Comparison of ENCODE assay signal across 11 cellular contexts in genomic region chr17:17151055-17151454, GRCh38. TPM values are rescaled to one million over a fixed set of nuclear protein-coding genes. Genes with fewer than 3 reads are reported as not detected.
DNase-seq lines count a peak whose midpoint lies in the region; ATAC-seq and TF ChIP-seq lines count a peak whose summit lies in the region.
"Had no signal": no experiment of that assay in that cellular context is flagged by ENCODE, and none has a peak within 500 bp of the region (broad histone marks: within the 10 kb centered on the region; RNA-seq: fewer than 3 reads in every experiment).

No MANE protein-coding gene starts in this region.

- H3K27me3 ChIP-seq in PC-3 (ENCODE audit: low read length) (no peaks in the 10 kb centered on the region), dorsolateral prefrontal cortex (no peaks in the 10 kb centered on the region), skeletal muscle satellite cell (ENCODE audit: control insufficient read depth, insufficient read depth, low read length) (no peaks in the 10 kb centered on the region)

- peak overlapping the region; percentile 97 for H3K27ac ChIP-seq in PC-3 (ENCODE audit: low read length)
- H3K27ac ChIP-seq in dorsolateral prefrontal cortex, result peak overlapping the region in 52 of 59 donors; percentile 2 to 85 (median 62)

- H3K36me3 Mint-ChIP-seq in activated CD4-positive, alpha-beta T cell treated with anti-CD3 and anti-CD28 coated beads for 36 hours (ENCODE audit: low read depth), result peaks cover 53% of the 10 kb centered on the region

- peaks cover 85% of the 10 kb centered on the region for H3K4me1 ChIP-seq in PC-3 (ENCODE audit: insufficient read depth, low read length)
- peaks cover 52% of the 10 kb centered on the region for H3K4me1 ChIP-seq in skeletal muscle satellite cell (ENCODE audit: control insufficient read depth, insufficient read depth, low read length)

- no peak for TF ChIP-seq CTCF in PC-3 (conservative IDR thresholded peaks at IDR 0.05; ENCODE audit: low read depth, low read length)
- no peak for TF ChIP-seq CTCF in dorsolateral prefrontal cortex (IDR thresholded peaks at IDR 0.05 in 54 of 56, conservative IDR thresholded peaks at IDR 0.05 in 2 of 56; ENCODE audit: low read depth in 1 of 56, partially characterized antibody in 56 of 56)
- TF ChIP-seq CTCF in GM10266 (IDR thresholded peaks at IDR 0.05; ENCODE audit: control insufficient read depth, insufficient read depth, low read depth, missing control alignments), result no peak

- H3K27me3 Mint-ChIP-seq in activated CD4-positive, alpha-beta T cell treated with anti-CD3 and anti-CD28 coated beads for 36 hours, result no peaks in the 10 kb centered on the region

- peaks cover 46% of the 10 kb centered on the region for H3K79me2 ChIP-seq in PC-3 (ENCODE audit: low read length)

- H4K20me1 ChIP-seq in PC-3 (ENCODE audit: low read length), result no peaks in the 10 kb centered on the region

- H3K4me2 ChIP-seq in PC-3 (ENCODE audit: low read length) (peak overlapping the region; percentile 65), skeletal muscle satellite cell (ENCODE audit: low read length) (peak overlapping the region; percentile 69)

- H2AFZ ChIP-seq in PC-3 (ENCODE audit: low read length), result no peak overlapping the region

- H3K36me3 ChIP-seq in PC-3 (ENCODE audit: low read depth, low read length), result peaks cover 85% of the 10 kb centered on the region
- peaks cover 87% of the 10 kb centered on the region for H3K36me3 ChIP-seq in skeletal muscle satellite cell (ENCODE audit: insufficient read depth, low read length)

- H3K9ac ChIP-seq in PC-3 (ENCODE audit: low read length) (peak overlapping the region; percentile 80), skeletal muscle satellite cell (ENCODE audit: low read depth, low read length) (peak overlapping the region; percentile 64)

- no peaks in the 10 kb centered on the region for H3K9me3 ChIP-seq in PC-3 (ENCODE audit: low read length)
- no peaks in the 10 kb centered on the region for H3K9me3 ChIP-seq in skeletal muscle satellite cell (replicated peaks; ENCODE audit: low read length)

- peak overlapping the region; percentile 75 for H3K27ac Mint-ChIP-seq in activated CD4-positive, alpha-beta T cell treated with anti-CD3 and anti-CD28 coated beads for 36 hours

- intact Hi-C loops in activated CD4-positive, alpha-beta T cell treated with anti-CD3 and anti-CD28 coated beads for 36 hours (cut with DNase I, micrococcal nuclease), result loop anchor here (2.0 to 5.0 kb wide), 5 partner anchors 28 to 86 kb away; partner anchors contain the start of genes PLD6 (in 2 of the 2) and FLCN (in 1 of the 2)
- intact Hi-C loops in PC-3 (cut with micrococcal nuclease), result loop anchor here (2.0 to 10.0 kb wide), 2 partner anchors 86 to 146 kb away; partner anchors contain the start of gene FLCN
- intact Hi-C loops in dorsolateral prefrontal cortex (cut with DNase I), result no loop called here

- no TSS peak for BruUV-seq in PC-3 (replicated peaks; lab: Mats Ljungman, UMichigan)

- H3K9me2 ChIP-seq in PC-3 (replicated peaks; ENCODE audit: low read length), result no peaks in the 10 kb centered on the region

- POLR2A ChIA-PET in activated CD4-positive, alpha-beta T cell treated with anti-CD3 and anti-CD28 coated beads for 36 hours (lab: Charles Lee), result no interaction called here
- POLR2A ChIA-PET in PC-3 (lab: Charles Lee; ENCODE audit: unreplicated experiment), result no interaction called here

- ATAC-seq in activated CD4-positive, alpha-beta T cell treated with anti-CD3 and anti-CD28 coated beads for 36 hours, result peak; percentile 71
- ATAC-seq in PC-3 (peak; percentile 52), HG02571 (IDR thresholded peaks at IDR 0.05; ENCODE audit: unreplicated experiment) (no peak)

- peaks cover 62% of the 10 kb centered on the region for H3K4me1 Mint-ChIP-seq in activated CD4-positive, alpha-beta T cell treated with anti-CD3 and anti-CD28 coated beads for 36 hours

- H3K4me3 Mint-ChIP-seq in activated CD4-positive, alpha-beta T cell treated with anti-CD3 and anti-CD28 coated beads for 36 hours, result no peak overlapping the region

- peak; percentile 62 for DNase-seq in activated CD4-positive, alpha-beta T cell treated with anti-CD3 and anti-CD28 coated beads for 36 hours
- no peak for DNase-seq in activated CD4-positive, alpha-beta T cell treated with anti-CD3 and anti-CD28 coated beads for 1 hour
- peak; percentile 97 for DNase-seq in PC-3
- DNase-seq in dorsolateral prefrontal cortex, result no peak
- no peak for DNase-seq in SKM-1 treated with dmso at 0.1 percent for 144 hours (lab: John Stamatoyannopoulos, UW; ENCODE audit: unreplicated experiment)
- DNase-seq in GM10266 (ENCODE audit: extremely low spot score), result no peak
- DNase-seq: 8988T, erythroblast, occipital lobe had no signal

- H3K4me3 ChIP-seq in PC-3 (ENCODE audit: low read length) (no peak overlapping the region; the same call in 1 of the 2 replicates), dorsolateral prefrontal cortex (no peak overlapping the region), skeletal muscle satellite cell (ENCODE audit: low read length) (peak overlapping the region; percentile 20)

- peaks cover 35% of the 10 kb centered on the region for H3F3A ChIP-seq in PC-3 (ENCODE audit: low read length, unreplicated experiment)

- no peaks in the 10 kb centered on the region for H3K9me3 Mint-ChIP-seq in activated CD4-positive, alpha-beta T cell treated with anti-CD3 and anti-CD28 coated beads for 36 hours (ENCODE audit: low read depth)

- CTCF ChIA-PET in activated CD4-positive, alpha-beta T cell treated with anti-CD3 and anti-CD28 coated beads for 36 hours (lab: Charles Lee), result interaction anchor here (0.6 kb wide), 1 partner anchor 20 kb away, joined by 3 read pairs; no protein-coding TSS in a partner anchor
- CTCF ChIA-PET in PC-3 (lab: Charles Lee), result no interaction called here

RNA-seq across cellular contexts. Expression of gene PLD6, which starts 55.1 kb away (rescaled TPM):
- 1 to 10 TPM; 8.3 to 9.9 TPM for total RNA-seq in activated CD4-positive, alpha-beta T cell treated with anti-CD3 and anti-CD28 coated beads for 36 hours
- total RNA-seq in PC-3 (2014; rRNA removed), result 11.6 and 18.0 TPM in 2 replicates
- total RNA-seq in dorsolateral prefrontal cortex, result 10 to 100 TPM in 57 of 120 experiments, 1 to 10 TPM in 63; 5.7 to 19.4 (median 9.9) TPM
- total RNA-seq in skeletal muscle satellite cell (2012; rRNA removed), result 2.4 and 3.0 TPM in 2 replicates

Comparison
In these comparisons a context has a peak if more than half of its experiments do, and no peak if none do; other contexts are left out.
1. DNase-seq: peak in activated CD4-positive, alpha-beta T cell treated with anti-CD3 and anti-CD28 coated beads for 36 hours (single experiment) and PC-3 (single experiment); none in activated CD4-positive, alpha-beta T cell treated with anti-CD3 and anti-CD28 coated beads for 1 hour (single experiment), dorsolateral prefrontal cortex (0 of 10), SKM-1 treated with dmso at 0.1 percent for 144 hours (single experiment) and GM10266 (single experiment).
2. intact Hi-C loops: an anchor here in activated CD4-positive, alpha-beta T cell treated with anti-CD3 and anti-CD28 coated beads for 36 hours (2.0 to 5.0 kb wide) and PC-3 (2.0 to 10.0 kb wide); none called in dorsolateral prefrontal cortex.